ENCODE assay signal across 17 cellular contexts in genomic region chr7:7702826-7703225, GRCh38. TPM values are rescaled to one million over a fixed set of nuclear protein-coding genes. Genes with fewer than 3 reads are reported as not detected.
DNase-seq lines count a peak whose midpoint lies in the region; ATAC-seq, FAIRE-seq and TF ChIP-seq lines count a peak whose summit lies in the region.
"Had no signal": no experiment of that assay in that cellular context is flagged by ENCODE, and none has a peak within 500 bp of the region (broad histone marks: within the 10 kb centered on the region; RNA-seq: fewer than 3 reads in every experiment).

No MANE protein-coding gene starts in this region.

- H3K27ac ChIP-seq in trophoblast cell (ENCODE audit: low read depth, low read length) (no peak overlapping the region), suprapubic skin (no peak overlapping the region), upper lobe of right lung (no peak overlapping the region), aorta (ENCODE audit: low read depth in 1 of 2, low read length in 2 of 2) (no peak overlapping the region)
- H3K27ac ChIP-seq: brain microvascular endothelial cell, C4-2B, epithelial cell of prostate, right atrium auricular region had no signal

- no peak overlapping the region for H2BK120ac ChIP-seq in trophoblast cell (ENCODE audit: insufficient read depth, low read length, poor library complexity)

- WGBS in trophoblast cell (ENCODE audit: extremely low coverage, insufficient coverage, insufficient read length) = no CpG with 5 or more reads among the region's 4 CpGs
- 75% methylated on average over 4 of the region's 4 CpGs for WGBS in suprapubic skin
- 88 to 89% methylated on average over 4 of the region's 4 CpGs for WGBS in aorta, 2 donors

- ATAC-seq in upper lobe of right lung (no peak), aorta (ENCODE audit: low FRiP score) (no peak)
- ATAC-seq: activated naive CD4-positive, alpha-beta T cell treated with anti-CD3 and anti-CD28 coated beads, Interleukin-2, amount 50 U/mL, for 72 hours had no signal

- H3K79me2 ChIP-seq in trophoblast cell (ENCODE audit: control insufficient read depth, insufficient read depth, low read length, poor library complexity) = no peaks in the 10 kb centered on the region

- no peak overlapping the region for H3K23ac ChIP-seq in trophoblast cell (ENCODE audit: low read length)

- no peak overlapping the region for H3K4me2 ChIP-seq in trophoblast cell (ENCODE audit: low read length)

- no peaks in the 10 kb centered on the region for H3K9me3 ChIP-seq in trophoblast cell (ENCODE audit: insufficient read depth, low read depth, low read length)
- H3K9me3 ChIP-seq in suprapubic skin = no peaks in the 10 kb centered on the region
- H3K9me3 ChIP-seq in upper lobe of right lung = no peaks in the 10 kb centered on the region
- H3K9me3 ChIP-seq in aorta (ENCODE audit: control insufficient read depth, low read length) = no peaks in the 10 kb centered on the region
- H3K9me3 ChIP-seq: right atrium auricular region had no signal

- H3K4me1 ChIP-seq in trophoblast cell (ENCODE audit: control insufficient read depth in 1 of 2, insufficient read depth in 2 of 2, low read length in 2 of 2) (peaks cover 0 to 4% of the 10 kb centered on the region in 2 experiments), suprapubic skin (peaks cover 28% of the 10 kb centered on the region), upper lobe of right lung (no peaks in the 10 kb centered on the region), aorta (ENCODE audit: control insufficient read depth in 1 of 2, insufficient read depth in 2 of 2, low read length in 2 of 2) (peaks cover 0 to 5% of the 10 kb centered on the region in 2 donors)

- H2AFZ ChIP-seq in trophoblast cell (ENCODE audit: insufficient read depth, low read length, poor library complexity) = no peak overlapping the region

- H4K8ac ChIP-seq in trophoblast cell (ENCODE audit: low read depth, low read length) = no peak overlapping the region

- peaks cover 2% of the 10 kb centered on the region for H3K79me1 ChIP-seq in trophoblast cell (ENCODE audit: low read length)

- no peak for TF ChIP-seq CTCF in HFF-Myc (IDR thresholded peaks at IDR 0.05; ENCODE audit: low read depth, low read length, missing control alignments)
- TF ChIP-seq CTCF in suprapubic skin (IDR thresholded peaks at IDR 0.05) = no peak
- TF ChIP-seq CTCF in upper lobe of right lung (IDR thresholded peaks at IDR 0.05) = no peak

- DNase-seq in EH (ENCODE audit: low read depth) (peak; percentile 65), HFF-Myc (ENCODE audit: extremely low read depth, low read depth) (peak; percentile 19), trophoblast cell (no peak), suprapubic skin (ENCODE audit: low spot score in 2 of 2) (no peak), upper lobe of right lung (no peak), aorta (no peak)
- DNase-seq: activated T-cell treated with anti-CD3 and anti-CD28 coated beads, Interleukin-2, amount 50 U/mL, for 1 hour; brain microvascular endothelial cell; cortex of kidney; mesendoderm; NCI-H510A treated with DMSO at 0.1 percent for 48 hours; substantia nigra had no signal

- no peak overlapping the region for H3K4ac ChIP-seq in trophoblast cell (ENCODE audit: low read depth, low read length)

- H2BK12ac ChIP-seq in trophoblast cell (ENCODE audit: low read length) = no peak overlapping the region

- no peak overlapping the region for H3K14ac ChIP-seq in trophoblast cell (ENCODE audit: low read length)

- intact Hi-C loops in upper lobe of right lung (cut with DNase I) (no loop called here), aorta (cut with DNase I) (no loop called here)

- H3K4me3 ChIP-seq in HFF-Myc (replicated peaks; ENCODE audit: low read depth, low read length) (no peak overlapping the region), trophoblast cell (ENCODE audit: low read depth, low read length) (no peak overlapping the region), suprapubic skin (no peak overlapping the region), upper lobe of right lung (no peak overlapping the region), aorta (ENCODE audit: low read length in 2 of 2) (no peak overlapping the region)
- H3K4me3 ChIP-seq: right atrium auricular region had no signal

- no peak overlapping the region for H3K18ac ChIP-seq in trophoblast cell (ENCODE audit: low read length)

- no peak for TF ChIP-seq EP300 in suprapubic skin (IDR thresholded peaks at IDR 0.05)

- no peak overlapping the region for H3K9ac ChIP-seq in trophoblast cell (ENCODE audit: low read length)

- H2AK5ac ChIP-seq in trophoblast cell (ENCODE audit: low read length) = peak overlapping the region; percentile 74

- H4K12ac ChIP-seq in trophoblast cell (ENCODE audit: low read depth, low read length) = no peak overlapping the region

- no peak overlapping the region for H4K91ac ChIP-seq in trophoblast cell (ENCODE audit: low read depth, low read length)

- peak; percentile 83 for FAIRE-seq in endometrium (lab: Jason Lieb, UNC)

- H3K27me3 ChIP-seq in trophoblast cell (ENCODE audit: insufficient read depth, low read length) (no peaks in the 10 kb centered on the region), suprapubic skin (no peaks in the 10 kb centered on the region), upper lobe of right lung (no peaks in the 10 kb centered on the region), aorta (ENCODE audit: control insufficient read depth in 1 of 2, insufficient read depth in 2 of 2, low read length in 1 of 2) (no peaks in the 10 kb centered on the region)
- H3K27me3 ChIP-seq: brain microvascular endothelial cell, right atrium auricular region had no signal

- TF ChIP-seq POLR2A in suprapubic skin (IDR thresholded peaks at IDR 0.05) = no peak

- no peak overlapping the region for H2BK5ac ChIP-seq in trophoblast cell (ENCODE audit: low read depth, low read length, poor library complexity)

- H3K36me3 ChIP-seq in trophoblast cell (ENCODE audit: control insufficient read depth in 1 of 2, insufficient read depth in 2 of 2, low read length in 2 of 2) (no peaks in the 10 kb centered on the region), suprapubic skin (no peaks in the 10 kb centered on the region), upper lobe of right lung (no peaks in the 10 kb centered on the region), aorta (ENCODE audit: control insufficient read depth in 1 of 2, insufficient read depth in 2 of 2, low read length in 1 of 2) (no peaks in the 10 kb centered on the region)
- H3K36me3 ChIP-seq: brain microvascular endothelial cell, right atrium auricular region had no signal

RNA-seq across cellular contexts. Expression of gene RPA3, which starts 15.6 kb away (rescaled TPM):
- 50.1 and 53.5 TPM in 2 replicates for polyA plus RNA-seq in trophoblast cell (2013)
- total RNA-seq in suprapubic skin (10 to 100 TPM; 14.9 to 35.2 (median 18.4) TPM), upper lobe of right lung (21.4 TPM), aorta (10 to 100 TPM; 15.4 to 15.6 TPM)
- polyA plus RNA-seq in aorta = 10 to 100 TPM; 20.4 to 31.7 TPM

Comparison
In these comparisons a context has a peak if more than half of its experiments do, and no peak if none do; other contexts are left out.
1. DNase-seq: peak in EH (single experiment) and HFF-Myc (single experiment); none in trophoblast cell (0 of 2), suprapubic skin (0 of 2), upper lobe of right lung (single experiment) and aorta (0 of 2).